Comparison of ENCODE assay signal across 20 cellular contexts in genomic region chr4:186169333-186169941, GRCh38. TPM values are rescaled to one million over a fixed set of nuclear protein-coding genes. Genes with fewer than 3 reads are reported as not detected.
DNase-seq lines count a peak whose midpoint lies in the region; ATAC-seq and TF ChIP-seq lines count a peak whose summit lies in the region.
"Had no signal": no experiment of that assay in that cellular context is flagged by ENCODE, and none has a peak within 500 bp of the region (broad histone marks: within the 10 kb centered on the region; RNA-seq: fewer than 3 reads in every experiment).

No MANE protein-coding gene starts in this region.

- H4K20me1 ChIP-seq in hepatocyte (ENCODE audit: insufficient read depth, poor library complexity, severe bottlenecking), result no peaks in the 10 kb centered on the region

- no peaks in the 10 kb centered on the region for H3K36me3 Mint-ChIP-seq in stimulated activated memory B cell treated with anti-CD40 and anti-IgM and Interleukin-4, amounts not matched to agents 10 μg/mL and 1 μg/mL and 100 μg/mL, for 72 hours
- H3K36me3 Mint-ChIP-seq in natural killer cell, result no peaks in the 10 kb centered on the region
- H3K36me3 Mint-ChIP-seq: CD4-positive, CD25-positive, alpha-beta regulatory T cell; CD8-positive, alpha-beta memory T cell had no signal

- no peaks in the 10 kb centered on the region for H3K4me1 Mint-ChIP-seq in stimulated activated memory B cell treated with anti-CD40 and anti-IgM and Interleukin-4, amounts not matched to agents 10 μg/mL and 1 μg/mL and 100 μg/mL, for 72 hours
- H3K4me1 Mint-ChIP-seq in natural killer cell, result no peaks in the 10 kb centered on the region
- H3K4me1 Mint-ChIP-seq: CD8-positive, alpha-beta memory T cell had no signal

- H3K27ac ChIP-seq in hepatocyte (no peak overlapping the region), right lobe of liver (peak overlapping the region in 2 of 3 donors; percentile 85 to 86)
- H3K27ac ChIP-seq: 22Rv1, A549 had no signal

- H3K27me3 Mint-ChIP-seq in stimulated activated memory B cell treated with anti-CD40 and anti-IgM and Interleukin-4, amounts not matched to agents 10 μg/mL and 1 μg/mL and 100 μg/mL, for 72 hours, result peaks cover 30% of the 10 kb centered on the region
- peaks cover 14 to 24% of the 10 kb centered on the region in 2 donors for H3K27me3 Mint-ChIP-seq in natural killer cell (ENCODE audit: low read depth in 2 of 2)

- no peaks in the 10 kb centered on the region for H3K9me2 ChIP-seq in hepatocyte (replicated peaks; ENCODE audit: insufficient read depth)

- ATAC-seq in right lobe of liver (peak in 1 of 4 donors; percentile 10), natural killer cell (no peak)
- ATAC-seq in stimulated activated memory B cell treated with anti-CD40 and anti-IgM and Interleukin-4, amounts not matched to agents 10 μg/mL and 1 μg/mL and 100 μg/mL, for 72 hours, result no peak

- H3K79me2 ChIP-seq in hepatocyte, result no peaks in the 10 kb centered on the region

- 96% methylated on average over 18 of the region's 18 CpGs for WGBS in hepatocyte (ENCODE audit: low lambda C conversion rate, missing lambda C conversion rate)
- 71% methylated on average over 6 of the region's 18 CpGs for WGBS in right lobe of liver (ENCODE audit: insufficient coverage, low coverage, low lambda C conversion rate, missing lambda C conversion rate)

- no peak overlapping the region for H3K4me2 ChIP-seq in hepatocyte
- H3K4me2 ChIP-seq: A549 had no signal

- intact Hi-C loops in right lobe of liver (cut with DNase I) (no loop called here), natural killer cell (cut with micrococcal nuclease) (no loop called here)

- no peaks in the 10 kb centered on the region for H3K9me3 ChIP-seq in hepatocyte (ENCODE audit: low read depth)
- H3K9me3 ChIP-seq in right lobe of liver, result no peaks in the 10 kb centered on the region
- H3K9me3 ChIP-seq: A549, HAP-1 had no signal

- TF ChIP-seq POLR2A in right lobe of liver (IDR thresholded peaks at IDR 0.05), result no peak

- no peak overlapping the region for H2AFZ ChIP-seq in hepatocyte

- H3K4me1 ChIP-seq in hepatocyte (ENCODE audit: insufficient read depth) (no peaks in the 10 kb centered on the region), right lobe of liver (peaks cover 0 to 30% (median 16%) of the 10 kb centered on the region in 4 donors)
- H3K4me1 ChIP-seq: A549, HAP-1 had no signal

- no peak overlapping the region for H3K4me3 ChIP-seq in H7 (ENCODE audit: insufficient read depth, low read depth, low read length)
- H3K4me3 ChIP-seq in hepatocyte, result no peak overlapping the region
- no peak overlapping the region for H3K4me3 ChIP-seq in right lobe of liver
- H3K4me3 ChIP-seq: A549, HAP-1 had no signal

- TF ChIP-seq CTCF in hepatocyte (IDR thresholded peaks at IDR 0.05; ENCODE audit: poor library complexity) (no peak), right lobe of liver (IDR thresholded peaks at IDR 0.05) (no peak), natural killer cell (IDR thresholded peaks at IDR 0.05) (no peak)

- no peaks in the 10 kb centered on the region; the same call in 1 of the 2 replicates for H3K36me3 ChIP-seq in H7 (replicated peaks; ENCODE audit: control insufficient read depth, insufficient read depth, low read length)
- no peaks in the 10 kb centered on the region for H3K36me3 ChIP-seq in hepatocyte (replicated peaks; ENCODE audit: insufficient read depth, low read depth)
- H3K36me3 ChIP-seq in right lobe of liver, result no peaks in the 10 kb centered on the region
- H3K36me3 ChIP-seq: HAP-1 had no signal

- no peaks in the 10 kb centered on the region for H3K9me3 Mint-ChIP-seq in stimulated activated memory B cell treated with anti-CD40 and anti-IgM and Interleukin-4, amounts not matched to agents 10 μg/mL and 1 μg/mL and 100 μg/mL, for 72 hours
- no peaks in the 10 kb centered on the region for H3K9me3 Mint-ChIP-seq in natural killer cell
- H3K9me3 Mint-ChIP-seq: CD4-positive, CD25-positive, alpha-beta regulatory T cell; CD8-positive, alpha-beta memory T cell had no signal

- H3K27me3 ChIP-seq in H7 (ENCODE audit: control insufficient read depth, insufficient read depth, low read length) (no peaks in the 10 kb centered on the region), hepatocyte (no peaks in the 10 kb centered on the region), right lobe of liver (no peaks in the 10 kb centered on the region)

- H3K4me3 Mint-ChIP-seq in stimulated activated memory B cell treated with anti-CD40 and anti-IgM and Interleukin-4, amounts not matched to agents 10 μg/mL and 1 μg/mL and 100 μg/mL, for 72 hours, result no peak overlapping the region
- H3K4me3 Mint-ChIP-seq in natural killer cell, result no peak overlapping the region
- H3K4me3 Mint-ChIP-seq: CD4-positive, CD25-positive, alpha-beta regulatory T cell; CD8-positive, alpha-beta memory T cell had no signal

- peak; percentile 5 for DNase-seq in AG20443 (ENCODE audit: low spot score)
- DNase-seq in H7, result peak; percentile 16
- peak; percentile 1 for DNase-seq in hepatocyte (ENCODE audit: low spot score)
- no peak for DNase-seq in right lobe of liver
- DNase-seq in natural killer cell, result no peak
- DNase-seq in GM03348 (ENCODE audit: low spot score), result no peak
- DNase-seq in NCI-H748 treated with DMSO at 0.1 percent for 48 hours (lab: John Stamatoyannopoulos, UW), result no peak
- DNase-seq: C1 segment of cervical spinal cord; CD4-positive, CD25-positive, alpha-beta regulatory T cell; CD8-positive, alpha-beta memory T cell; COR-L47; DMS 273 treated with DMSO at 0.1 percent for 48 hours; DND-41; EL had no signal

- H3K27ac Mint-ChIP-seq in stimulated activated memory B cell treated with anti-CD40 and anti-IgM and Interleukin-4, amounts not matched to agents 10 μg/mL and 1 μg/mL and 100 μg/mL, for 72 hours, result no peak overlapping the region
- H3K27ac Mint-ChIP-seq in natural killer cell, result no peak overlapping the region
- H3K27ac Mint-ChIP-seq: CD4-positive, CD25-positive, alpha-beta regulatory T cell; CD8-positive, alpha-beta memory T cell had no signal

RNA-seq across cellular contexts. Expression of gene CYP4V2, which starts 21.9 kb away (rescaled TPM):
- 2.9 and 3.3 TPM in 2 replicates for total RNA-seq in H7 (2014; rRNA removed; shearing (Covaris generic))
- total RNA-seq in hepatocyte (17.5 and 24.6 TPM in 2 replicates), right lobe of liver (100 to 1,000 TPM in 2 of 6 experiments, 10 to 100 TPM in 4; 82.4 to 199 (median 94.1) TPM), natural killer cell (10 to 100 TPM; 27.9 to 32.5 (median 31.7) TPM)
- 8.0 and 12.2 TPM in 2 replicates for polyA plus RNA-seq in hepatocyte

RNA-seq across cellular contexts. Expression of gene KLKB1, which starts 57.9 kb away (rescaled TPM):
- 11.8 and 16.3 TPM in 2 replicates for total RNA-seq in H7 (2014; rRNA removed; shearing (Covaris generic))
- total RNA-seq in hepatocyte, result 16.1 and 20.3 TPM in 2 replicates
- polyA plus RNA-seq in hepatocyte, result 7.7 and 8.8 TPM in 2 replicates
- 100 to 1,000 TPM in 2 of 6 experiments, 10 to 100 TPM in 4; 48.1 to 130 (median 75.8) TPM for total RNA-seq in right lobe of liver
- 1 to 10 TPM in 2 of 3 donors, under 1 TPM in 1; 0.95 to 3.1 (median 1.6) TPM for total RNA-seq in natural killer cell
- total RNA-seq: G401, HT-29 had no signal
- polyA plus RNA-seq: CD8-positive, alpha-beta memory T cell had no signal

Comparison
In these comparisons a context has a peak if more than half of its experiments do, and no peak if none do; other contexts are left out.
1. DNase-seq: peak in AG20443 (single experiment), H7 (single experiment) and hepatocyte (single experiment); none in right lobe of liver (0 of 3), natural killer cell (single experiment), GM03348 (single experiment) and NCI-H748 treated with DMSO at 0.1 percent for 48 hours (single experiment).